In genomic region chr17:68135141-68135887, GRCh38 we compare ENCODE assay signal across 23 cellular contexts.
DNase-seq lines count a peak whose midpoint lies in the region; ATAC-seq, FAIRE-seq and TF ChIP-seq lines count a peak whose summit lies in the region.
"Had no signal": no experiment of that assay in that cellular context is flagged by ENCODE, and none has a peak within 500 bp of the region (broad histone marks: within the 10 kb centered on the region; RNA-seq: fewer than 3 reads in every experiment).

No MANE protein-coding gene starts in this region.

- peak in 1 of 2 donors; percentile 9 for ATAC-seq in right cardiac atrium
- ATAC-seq in Right ventricle myocardium superior (ENCODE audit: poor library complexity): no peak
- no peak for ATAC-seq in HepG2
- ATAC-seq: CD8-positive, alpha-beta T cell had no signal

- H3K4ac ChIP-seq in mesenchymal stem cell (ENCODE audit: low read depth in 1 of 2, low read length in 2 of 2) (no peak overlapping the region), neuronal stem cell (ENCODE audit: low read length) (no peak overlapping the region)

- no peaks in the 10 kb centered on the region for H3K9me3 ChIP-seq in right cardiac atrium (ENCODE audit: control insufficient read depth, low read length)
- no peaks in the 10 kb centered on the region for H3K9me3 ChIP-seq in HepG2 (ENCODE audit: low read length)
- no peaks in the 10 kb centered on the region for H3K9me3 ChIP-seq in mesenchymal stem cell (ENCODE audit: control insufficient read depth, low read length)
- no peaks in the 10 kb centered on the region for H3K9me3 ChIP-seq in neuronal stem cell (replicated peaks in 1 of 2; ENCODE audit: control insufficient read depth in 2 of 2, insufficient read depth in 1 of 2, low read depth in 1 of 2, low read length in 2 of 2)
- H3K9me3 ChIP-seq: A549; BLaER1 treated with 17β-estradiol and CSF1 and Interleukin-3, amounts not matched to agents 10 nM and 100 nM; Caco-2 had no signal

- 96% methylated on average over 40 of the region's 40 CpGs for WGBS in right cardiac atrium
- 95% methylated on average over 39 of the region's 40 CpGs for WGBS in HepG2 (ENCODE audit: low lambda C conversion rate)
- WGBS in mesenchymal stem cell: 98% methylated on average over 36 of the region's 40 CpGs
- WGBS in neuronal stem cell (ENCODE audit: extremely low coverage in 2 of 2, insufficient read length in 2 of 2, insufficient replicate concordance in 1 of 2), 2 donors: no CpG with 5 or more reads among the region's 40 CpGs

- POLR2A ChIA-PET in HepG2 (lab: Yijun Ruan, JAX): no interaction called here
- POLR2A ChIA-PET in MCF 10A (lab: Yijun Ruan, JAX): no interaction called here

- no peak overlapping the region for H3K27ac ChIP-seq in right cardiac atrium (ENCODE audit: low read length)
- H3K27ac ChIP-seq in HepG2 (ENCODE audit: extremely low read length, insufficient read depth, low read length): no peak overlapping the region
- no peak overlapping the region for H3K27ac ChIP-seq in mesenchymal stem cell (ENCODE audit: low read length, poor library complexity, severe bottlenecking)
- no peak overlapping the region for H3K27ac ChIP-seq in neuronal stem cell (replicated peaks; ENCODE audit: low read length)
- H3K27ac ChIP-seq: 22Rv1, A549, C4-2B had no signal

- H2AFZ ChIP-seq in HepG2 (ENCODE audit: low read length) (no peak overlapping the region), mesenchymal stem cell (ENCODE audit: low read depth, low read length) (no peak overlapping the region), neuronal stem cell (ENCODE audit: low read length) (no peak overlapping the region)

- H3K36me3 ChIP-seq in HepG2 (replicated peaks in 1 of 2; ENCODE audit: control insufficient read depth in 1 of 2, insufficient read depth in 2 of 2, low read length in 2 of 2): peaks cover 3 to 5% of the 10 kb centered on the region in 2 experiments; a peak in 2 of 5 replicates
- H3K36me3 ChIP-seq in mesenchymal stem cell (ENCODE audit: control insufficient read depth in 1 of 2, insufficient read depth in 2 of 2, low read depth in 1 of 2, low read length in 2 of 2): peaks cover 20 to 25% of the 10 kb centered on the region in 2 experiments
- peaks cover 0 to 10% of the 10 kb centered on the region in 2 donors for H3K36me3 ChIP-seq in neuronal stem cell (replicated peaks in 1 of 2; ENCODE audit: control insufficient read depth in 2 of 2, insufficient read depth in 2 of 2, low read length in 2 of 2)
- H3K36me3 ChIP-seq: BLaER1 treated with 17β-estradiol and CSF1 and Interleukin-3, amounts not matched to agents 10 nM and 100 nM had no signal

- no peak for TF ChIP-seq POLR2A in HepG2 (IDR thresholded peaks at IDR 0.05; ENCODE audit: insufficient read depth in 1 of 2, low read depth in 2 of 2, low read length in 2 of 2)

- no peaks in the 10 kb centered on the region for H3K79me2 ChIP-seq in HepG2 (ENCODE audit: insufficient read depth, low read length)

- BruUV-seq in HepG2 (replicated peaks; lab: Mats Ljungman, UMichigan) (no TSS peak), MCF 10A (replicated peaks; lab: Mats Ljungman, UMichigan) (no TSS peak)

- FAIRE-seq in HepG2 (lab: Jason Lieb, UNC): no peak
- FAIRE-seq: A549, D721Med, G401.6, GM12891, GM19239 had no signal

- H3K4me2 ChIP-seq in HepG2 (ENCODE audit: low read depth, low read length) (no peak overlapping the region), mesenchymal stem cell (ENCODE audit: low read length, poor library complexity, severe bottlenecking) (no peak overlapping the region), neuronal stem cell (ENCODE audit: insufficient read depth, low read length, poor library complexity, severe bottlenecking) (no peak overlapping the region)
- H3K4me2 ChIP-seq: A549; BLaER1 treated with 17β-estradiol and CSF1 and Interleukin-3, amounts not matched to agents 10 nM and 100 nM had no signal

- intact Hi-C loops in right cardiac atrium (cut with DNase I): no loop called here
- intact Hi-C loops in Right ventricle myocardium superior (cut with DNase I): no loop called here
- intact Hi-C loops in HepG2 (cut with micrococcal nuclease; ENCODE audit: unreplicated experiment): no loop called here
- intact Hi-C loops in MCF 10A (cut with micrococcal nuclease): no loop called here

- H3K79me1 ChIP-seq in mesenchymal stem cell (replicated peaks; ENCODE audit: low read length, poor library complexity, severe bottlenecking) (no peaks in the 10 kb centered on the region), neuronal stem cell (ENCODE audit: low read depth, low read length) (no peaks in the 10 kb centered on the region)

- no peak overlapping the region for H3K4me3 Mint-ChIP-seq in MCF 10A (ENCODE audit: unreplicated experiment)
- H3K4me3 Mint-ChIP-seq: B cell; CD4-positive, alpha-beta T cell; CD8-positive, alpha-beta T cell had no signal

- H3K4me1 ChIP-seq in right cardiac atrium (ENCODE audit: control insufficient read depth, insufficient read depth, low read length) (no peaks in the 10 kb centered on the region), HepG2 (ENCODE audit: insufficient read depth, low read length) (no peaks in the 10 kb centered on the region), mesenchymal stem cell (ENCODE audit: control insufficient read depth, insufficient read depth, low read depth, low read length) (no peaks in the 10 kb centered on the region), neuronal stem cell (ENCODE audit: control insufficient read depth in 2 of 2, insufficient read depth in 1 of 2, low read depth in 1 of 2, low read length in 2 of 2) (no peaks in the 10 kb centered on the region)
- H3K4me1 ChIP-seq: A549, Caco-2 had no signal

- H3K9ac ChIP-seq in HepG2 (ENCODE audit: insufficient read depth, low read depth, low read length) (no peak overlapping the region), mesenchymal stem cell (ENCODE audit: low read length) (no peak overlapping the region), neuronal stem cell (ENCODE audit: low read depth, low read length, poor library complexity) (no peak overlapping the region)
- H3K9ac ChIP-seq: BLaER1 treated with 17β-estradiol and CSF1 and Interleukin-3, amounts not matched to agents 10 nM and 100 nM had no signal

- no peaks in the 10 kb centered on the region for H3K27me3 ChIP-seq in right cardiac atrium (ENCODE audit: control insufficient read depth, insufficient read depth)
- H3K27me3 ChIP-seq in HepG2 (ENCODE audit: control insufficient read depth in 1 of 2, insufficient read depth in 2 of 2, low read length in 2 of 2): no peaks in the 10 kb centered on the region
- H3K27me3 ChIP-seq in mesenchymal stem cell (ENCODE audit: control insufficient read depth in 1 of 2, insufficient read depth in 1 of 2, low read length in 2 of 2): no peaks in the 10 kb centered on the region
- H3K27me3 ChIP-seq in neuronal stem cell (ENCODE audit: control insufficient read depth in 3 of 3, insufficient read depth in 3 of 3, low read depth in 1 of 3, low read length in 3 of 3): no peaks in the 10 kb centered on the region
- H3K27me3 ChIP-seq: BLaER1 treated with 17β-estradiol and CSF1 and Interleukin-3, amounts not matched to agents 10 nM and 100 nM had no signal

- H3K4me1 Mint-ChIP-seq in MCF 10A (ENCODE audit: insufficient read depth, unreplicated experiment): no peaks in the 10 kb centered on the region
- H3K4me1 Mint-ChIP-seq: B cell had no signal

- H3K23ac ChIP-seq in mesenchymal stem cell (ENCODE audit: low read length in 2 of 2) (no peak overlapping the region), neuronal stem cell (ENCODE audit: low read depth, low read length, poor library complexity) (no peak overlapping the region)

- TF ChIP-seq RAD21 in HepG2 (CRISPR knock-in tag; IDR thresholded peaks at IDR 0.05): no peak

- H3K27ac Mint-ChIP-seq in MCF 10A (ENCODE audit: low read depth, unreplicated experiment): no peak overlapping the region
- H3K27ac Mint-ChIP-seq: B cell; CD4-positive, alpha-beta T cell; CD8-positive, alpha-beta T cell had no signal

- H2BK5ac ChIP-seq in mesenchymal stem cell (ENCODE audit: low read depth, low read length, poor library complexity, severe bottlenecking) (no peak overlapping the region), neuronal stem cell (ENCODE audit: low read length) (no peak overlapping the region)

- H3K14ac ChIP-seq in mesenchymal stem cell (ENCODE audit: low read length in 2 of 2) (no peak overlapping the region), neuronal stem cell (ENCODE audit: low read length) (no peak overlapping the region)

- H2BK120ac ChIP-seq in mesenchymal stem cell (ENCODE audit: low read depth, low read length): no peak overlapping the region
- no peak overlapping the region for H2BK120ac ChIP-seq in neuronal stem cell (ENCODE audit: low read depth, low read length)

- H3K18ac ChIP-seq in mesenchymal stem cell (ENCODE audit: low read depth in 1 of 2, low read length in 2 of 2) (no peak overlapping the region), neuronal stem cell (ENCODE audit: low read length) (no peak overlapping the region)

- peaks cover 6% of the 10 kb centered on the region for H3K36me3 Mint-ChIP-seq in MCF 10A (ENCODE audit: insufficient read depth, unreplicated experiment)

- no peak overlapping the region for H4K91ac ChIP-seq in mesenchymal stem cell (ENCODE audit: low read length)
- no peak overlapping the region for H4K91ac ChIP-seq in neuronal stem cell (ENCODE audit: low read depth, low read length, poor library complexity)

- H2BK15ac ChIP-seq in mesenchymal stem cell (ENCODE audit: low read depth, poor library complexity, severe bottlenecking): no peak overlapping the region
- H2BK15ac ChIP-seq in neuronal stem cell (ENCODE audit: low read length): no peak overlapping the region

- TF ChIP-seq EP300 in HepG2 (IDR thresholded peaks at IDR 0.05; ENCODE audit: low read depth in 2 of 2, low read length in 2 of 2) (no peak), HepG2 (CRISPR knock-in tag; IDR thresholded peaks at IDR 0.05; ENCODE audit: borderline replicate concordance) (no peak)

- no peak overlapping the region for H2AK5ac ChIP-seq in mesenchymal stem cell (ENCODE audit: low read length, severe bottlenecking)
- no peak overlapping the region for H2AK5ac ChIP-seq in neuronal stem cell (ENCODE audit: low read depth, low read length)

- H2BK12ac ChIP-seq in mesenchymal stem cell (ENCODE audit: low read length in 2 of 2) (no peak overlapping the region), neuronal stem cell (ENCODE audit: low read length) (no peak overlapping the region)

- no peaks in the 10 kb centered on the region for H3K9me3 Mint-ChIP-seq in MCF 10A (ENCODE audit: unreplicated experiment)
- H3K9me3 Mint-ChIP-seq: CD4-positive, alpha-beta T cell; CD8-positive, alpha-beta T cell had no signal

- peak overlapping the region; percentile 49 for H4K8ac ChIP-seq in mesenchymal stem cell (ENCODE audit: low read length)
- no peak overlapping the region for H4K8ac ChIP-seq in neuronal stem cell (ENCODE audit: low read depth, low read length)

- in situ Hi-C loops in HepG2 (cut with HindIII; ENCODE audit: extremely low pct_ligation_motif_present, low pct_unique_long_range_greater_than_20kb): no loop called here

- DNase-seq in right cardiac atrium (peak in 2 of 3 donors; percentile 51 to 63), Right ventricle myocardium superior (no peak), HepG2 (ENCODE audit: low spot score) (no peak), mesenchymal stem cell (no peak), MCF 10A (ENCODE audit: unreplicated experiment) (no peak), neuronal stem cell (ENCODE audit: low spot score) (no peak), RKO (ENCODE audit: low spot score) (no peak)
- DNase-seq: AML-193; Caco-2; Calu3; CD4-positive, alpha-beta T cell; CD8-positive, alpha-beta T cell; DMS79 treated with DMSO at 0.1 percent for 48 hours; GF-D8 had no signal

- H3K27me3 Mint-ChIP-seq in MCF 10A (ENCODE audit: insufficient read depth, unreplicated experiment): no peaks in the 10 kb centered on the region
- H3K27me3 Mint-ChIP-seq: B cell; CD4-positive, alpha-beta T cell had no signal

- CTCF ChIA-PET in HepG2 (lab: Yijun Ruan, JAX; ENCODE audit: low intra/inter-chr PET ratio, low total read pairs): no interaction called here
- CTCF ChIA-PET in MCF 10A (lab: Yijun Ruan, JAX): interaction anchor here (0.6 kb wide), 1 partner anchor 65 kb away, joined by 3 read pairs; no protein-coding TSS in a partner anchor

- no peak overlapping the region for H3K4me3 ChIP-seq in right cardiac atrium (ENCODE audit: low read length)
- no peak overlapping the region for H3K4me3 ChIP-seq in HepG2 (replicated peaks in 1 of 3; ENCODE audit: insufficient read depth in 1 of 3, low read depth in 2 of 3, low read length in 3 of 3)
- H3K4me3 ChIP-seq in mesenchymal stem cell (ENCODE audit: insufficient read depth in 1 of 2, low read depth in 1 of 2, low read length in 2 of 2): no peak overlapping the region
- peak overlapping the region in 1 of 2 donors; percentile 3 for H3K4me3 ChIP-seq in neuronal stem cell (ENCODE audit: low read length in 2 of 2)
- H3K4me3 ChIP-seq: A549; BLaER1 treated with 17β-estradiol and CSF1 and Interleukin-3, amounts not matched to agents 10 nM and 100 nM had no signal

- no peaks in the 10 kb centered on the region for H4K20me1 ChIP-seq in HepG2 (ENCODE audit: insufficient read depth, low read length)
- H4K20me1 ChIP-seq: BLaER1 treated with 17β-estradiol and CSF1 and Interleukin-3, amounts not matched to agents 10 nM and 100 nM had no signal

- no peak for TF ChIP-seq CTCF in HepG2 (CRISPR knock-in tag; IDR thresholded peaks at IDR 0.05)
- no peak for TF ChIP-seq CTCF in MCF 10A (IDR thresholded peaks at IDR 0.05; ENCODE audit: unreplicated experiment)

Comparison
In these comparisons a context has a peak if more than half of its experiments do, and no peak if none do; other contexts are left out.
1. DNase-seq: peak in right cardiac atrium (2 of 3); none in Right ventricle myocardium superior (single experiment), HepG2 (single experiment), mesenchymal stem cell (single experiment), MCF 10A (single experiment), neuronal stem cell (single experiment) and RKO (single experiment).